Comparison of ENCODE assay signal across 14 cellular contexts in genomic region chr18:79765491-79766245, GRCh38. TPM values are rescaled to one million over a fixed set of nuclear protein-coding genes. Genes with fewer than 3 reads are reported as not detected.
DNase-seq lines count a peak whose midpoint lies in the region; ATAC-seq and TF ChIP-seq lines count a peak whose summit lies in the region.
"Had no signal": no experiment of that assay in that cellular context is flagged by ENCODE, and none has a peak within 500 bp of the region (broad histone marks: within the 10 kb centered on the region; RNA-seq: fewer than 3 reads in every experiment).

No MANE protein-coding gene starts in this region.

- peaks cover 4% of the 10 kb centered on the region for H3K4me1 ChIP-seq in GM23248 (ENCODE audit: insufficient read depth)
- no peaks in the 10 kb centered on the region for H3K4me1 ChIP-seq in endodermal cell (ENCODE audit: control insufficient read depth, insufficient read depth, low read length)
- no peaks in the 10 kb centered on the region for H3K4me1 ChIP-seq in psoas muscle
- H3K4me1 ChIP-seq: suprapubic skin had no signal

- H3K4me2 ChIP-seq in GM23248 (ENCODE audit: unreplicated experiment) = peak overlapping the region; percentile 50

- peak overlapping the region; percentile 23; the same call in 1 of the 2 replicates for H3K27ac ChIP-seq in GM23248
- no peak overlapping the region for H3K27ac ChIP-seq in endodermal cell (ENCODE audit: low read depth, low read length)
- H3K27ac ChIP-seq in psoas muscle = no peak overlapping the region
- H3K27ac ChIP-seq: suprapubic skin had no signal

- H3K9ac ChIP-seq in GM23248 = peak overlapping the region; percentile 76
- H3K9ac ChIP-seq in endodermal cell (ENCODE audit: extremely low read depth, low read length, poor library complexity, severe bottlenecking) = no peak overlapping the region

- H3K9me2 ChIP-seq in GM23248 (ENCODE audit: insufficient read depth) = no peaks in the 10 kb centered on the region

- no peaks in the 10 kb centered on the region for H3K79me2 ChIP-seq in GM23248 (ENCODE audit: insufficient read depth)

- H3K4me3 ChIP-seq in GM23248 (peak overlapping the region; percentile 17; the same call in 1 of the 2 replicates), endodermal cell (ENCODE audit: low read length) (no peak overlapping the region), psoas muscle (no peak overlapping the region)
- H3K4me3 ChIP-seq: lung, suprapubic skin had no signal

- H3K9me3 Mint-ChIP-seq in endodermal cell = peaks cover 36% of the 10 kb centered on the region

- H3K27me3 Mint-ChIP-seq in endodermal cell (ENCODE audit: insufficient read depth) = peaks cover 10% of the 10 kb centered on the region

- H3K9me3 ChIP-seq in GM23248 (ENCODE audit: low read depth) (no peaks in the 10 kb centered on the region), endodermal cell (ENCODE audit: control insufficient read depth, low read length) (peaks cover 14% of the 10 kb centered on the region), psoas muscle (peaks cover 6% of the 10 kb centered on the region)

- intact Hi-C loops in psoas muscle (cut with DNase I) = no loop called here

- no peak overlapping the region for H3K27ac Mint-ChIP-seq in endodermal cell
- H3K27ac Mint-ChIP-seq: CD4-positive, alpha-beta T cell; natural killer cell had no signal

- in situ Hi-C loops in GM23248 (cut with MboI) = no loop called here

- H3K36me3 ChIP-seq in GM23248 (ENCODE audit: low read depth) (no peaks in the 10 kb centered on the region), endodermal cell (ENCODE audit: control insufficient read depth, insufficient read depth, low read length) (no peaks in the 10 kb centered on the region), psoas muscle (ENCODE audit: insufficient read depth in 1 of 2, low read depth in 1 of 2) (no peaks in the 10 kb centered on the region)
- H3K36me3 ChIP-seq: suprapubic skin had no signal

- H3K4me1 Mint-ChIP-seq in endodermal cell = no peaks in the 10 kb centered on the region

- peak overlapping the region; percentile 39 for H2AFZ ChIP-seq in GM23248

- no peaks in the 10 kb centered on the region for H4K20me1 ChIP-seq in GM23248 (ENCODE audit: insufficient read depth)

- 1 to 4% methylated on average over 14 of the region's 14 CpGs for WGBS in GM23248 (ENCODE audit: low coverage in 1 of 2, low lambda C conversion rate in 2 of 2, missing lambda C conversion rate in 2 of 2), 2 experiments
- 85 to 91% methylated on average over 13 to 14 of the region's 14 CpGs for WGBS in endodermal cell (ENCODE audit: insufficient coverage in 1 of 2, insufficient read length in 1 of 2), 2 experiments
- 36 to 40% (median 39%) methylated on average over 14 of the region's 14 CpGs for WGBS in psoas muscle, 3 donors

- DNase-seq in AG20443 (ENCODE audit: low spot score) = peak; percentile 86
- peak; percentile 75 for DNase-seq in GM23248
- DNase-seq in endodermal cell = peak; percentile 30
- peak; percentile 45 for DNase-seq in retina
- DNase-seq in dermis blood vessel endothelial cell = no peak
- DNase-seq in LoVo (ENCODE audit: low spot score) = no peak
- no peak for DNase-seq in psoas muscle
- DNase-seq: activated T-cell treated with anti-CD3 and anti-CD28 coated beads, Interleukin-2, amount 50 U/mL, for 4 hours; CD4-positive, alpha-beta T cell; cerebellar nuclear complex; natural killer cell; stimulated activated CD4-positive, alpha-beta T cell treated with anti-CD3 and anti-CD28 coated beads, Interleukin-1b, Interleukin-23, amount 100 ng/mL, for 48 hours had no signal

- no peak for ATAC-seq in psoas muscle
- ATAC-seq: activated T-cell treated with anti-CD3 and anti-CD28 coated beads, Interleukin-2, amount 50 U/mL, for 4 hours; natural killer cell had no signal

- H3K27me3 ChIP-seq in GM23248 (replicated peaks; ENCODE audit: insufficient read depth) (peaks cover 16% of the 10 kb centered on the region; the same call in 1 of the 2 replicates), endodermal cell (ENCODE audit: control insufficient read depth, insufficient read depth, low read length, poor library complexity, severe bottlenecking) (no peaks in the 10 kb centered on the region), psoas muscle (ENCODE audit: insufficient read depth in 3 of 3, low read length in 2 of 3) (peaks cover 0 to 11% (median 4%) of the 10 kb centered on the region in 3 donors)
- H3K27me3 ChIP-seq: suprapubic skin had no signal

- no peak overlapping the region for H3K4me3 Mint-ChIP-seq in endodermal cell
- H3K4me3 Mint-ChIP-seq: activated T-cell treated with anti-CD3 and anti-CD28 coated beads, Interleukin-2, amount 50 U/mL, for 4 hours; CD4-positive, alpha-beta T cell; natural killer cell had no signal

- no peak for TF ChIP-seq CTCF in endodermal cell (conservative IDR thresholded peaks at IDR 0.05)
- TF ChIP-seq CTCF in psoas muscle (IDR thresholded peaks at IDR 0.05) = no peak

- no peaks in the 10 kb centered on the region for H3K36me3 Mint-ChIP-seq in endodermal cell (ENCODE audit: low read depth)
- H3K36me3 Mint-ChIP-seq: natural killer cell had no signal

- no peaks in the 10 kb centered on the region for H3F3A ChIP-seq in GM23248 (ENCODE audit: insufficient read depth)

RNA-seq across cellular contexts. Expression of gene KCNG2, which starts 32.1 kb away (rescaled TPM):
- not detected in 2 replicates for total RNA-seq in GM23248 (2014; rRNA removed; shearing (Covaris generic))
- polyA plus RNA-seq in GM23248 (2016; fragmentation: Nextera tagmentation; extraction: Ambion mirVana) (not detected in 2 replicates), psoas muscle (under 1 TPM in 2 of 3 donors, not detected in 1; 0.04 to 0.29 TPM)
- total RNA-seq in endodermal cell (not detected), dermis blood vessel endothelial cell (0.51 and 0.93 TPM in 2 replicates), psoas muscle (under 1 TPM in 3 of 4 donors, not detected in 1; 0.20 to 0.54 (median 0.27) TPM)
- 0.32 TPM for polyA plus RNA-seq in endodermal cell (2013, experiment 1 of 2)
- polyA plus RNA-seq in endodermal cell (2013, experiment 2 of 2) = not detected
- total RNA-seq: activated T-cell treated with anti-CD3 and anti-CD28 coated beads, Interleukin-2, amount 50 U/mL, for 4 hours; CD4-positive, alpha-beta T cell; natural killer cell; suprapubic skin had no signal

Comparison
In these comparisons a context has a peak if more than half of its experiments do, and no peak if none do; other contexts are left out.
1. DNase-seq: peak in AG20443 (single experiment), GM23248 (single experiment), endodermal cell (single experiment) and retina (single experiment); none in dermis blood vessel endothelial cell (single experiment), LoVo (single experiment) and psoas muscle (0 of 2).